Comparison of ENCODE assay signal across 41 cellular contexts in genomic region chr16:9406039-9406438, GRCh38.
"Had no signal": no experiment of that assay in that cellular context is flagged by ENCODE, and none has a peak within 500 bp of the region (broad histone marks: within the 10 kb centered on the region; RNA-seq: fewer than 3 reads in every experiment).

No MANE protein-coding gene starts in this region.

- DNase-seq: activated CD4-positive, alpha-beta memory T cell treated with anti-CD3 and anti-CD28 coated beads for 36 hours; activated CD4-positive, alpha-beta T cell treated with anti-CD3 and anti-CD28 coated beads for 1 hour; activated CD4-positive, alpha-beta T cell treated with anti-CD3 and anti-CD28 coated beads for 36 hours; activated CD4-positive, alpha-beta T cell treated with anti-CD3 and anti-CD28 coated beads for 48 hours; activated CD4-positive, alpha-beta T cell treated with anti-CD3 and anti-CD28 coated beads, Interleukin-2, amount 10 ng/mL, durations not matched to agents 7 days and 5 days; activated CD4-positive, alpha-beta T cell treated with anti-CD3 and anti-CD28 coated beads, Interleukin-2, amount 50 U/mL, for 4 hours; activated CD4-positive, CD25-positive, alpha-beta regulatory T cell; activated CD8-positive, alpha-beta memory T cell treated with anti-CD3 and anti-CD28 coated beads, Interleukin-2, amount 50 U/mL, for 4 hours; activated CD8-positive, alpha-beta T cell treated with anti-CD3 and anti-CD28 coated beads for 36 hours; activated effector memory CD4-positive, alpha-beta T cell treated with anti-CD3 and anti-CD28 coated beads, Interleukin-2, amount 50 U/mL, for 16 hours; activated gamma-delta T cell treated with Interleukin-2 at 50 U/mL for 16 hours; activated naive CD4-positive, alpha-beta T cell; activated naive CD4-positive, alpha-beta T cell treated with anti-CD3 and anti-CD28 coated beads for 36 hours; activated naive CD4-positive, alpha-beta T cell treated with anti-CD3 and anti-CD28 coated beads, Interleukin-2, amount 50 U/mL, for 16 hours; activated naive CD8-positive, alpha-beta T cell treated with anti-CD3 and anti-CD28 coated beads for 36 hours; activated T-cell treated with anti-CD3 and anti-CD28 coated beads for 4 hours; activated T-cell treated with anti-CD3 and anti-CD28 coated beads, Interleukin-2, amount 50 U/mL, for 1 hour; activated T-cell treated with anti-CD3 and anti-CD28 coated beads, Interleukin-2, amount 50 U/mL, for 4 hours; activated T-cell treated with anti-CD3 and anti-CD28 coated beads, Interleukin-2, amount 50 U/mL, for 72 hours; adrenal gland; amniotic stem cell; aorta; body of pancreas; caudate nucleus; cerebellar nuclear complex; T-helper 1 cell; T-helper 2 cell; T-helper 9 cell had no signal

- H3K4me3 Mint-ChIP-seq: activated CD4-positive, alpha-beta memory T cell treated with anti-CD3 and anti-CD28 coated beads for 36 hours; activated CD4-positive, alpha-beta T cell treated with anti-CD3 and anti-CD28 coated beads for 36 hours; activated CD4-positive, alpha-beta T cell treated with anti-CD3 and anti-CD28 coated beads, Interleukin-2, amount 10 ng/mL, durations not matched to agents 7 days and 5 days; activated CD8-positive, alpha-beta T cell treated with anti-CD3 and anti-CD28 coated beads for 36 hours; activated naive CD4-positive, alpha-beta T cell treated with anti-CD3 and anti-CD28 coated beads for 36 hours; activated naive CD8-positive, alpha-beta T cell treated with anti-CD3 and anti-CD28 coated beads for 36 hours; activated T-cell treated with anti-CD3 and anti-CD28 coated beads, Interleukin-2, amount 50 U/mL, for 4 hours; activated T-cell treated with anti-CD3 and anti-CD28 coated beads, Interleukin-2, amount 50 U/mL, for 72 hours; activated T-helper 1 cell treated with anti-CD3 and anti-CD28 coated beads, Interleukin-12 subunit alpha, Interleukin-12 subunit beta, Interleukin-2, Interleukin-4 antibody, amounts not matched to agents 30 ng/mL and 10 ng/mL and 1 ng/mL, durations not matched to agents 14 hours and 24 hours and 36 hours; activated T-helper 17 cell treated with anti-CD3 and anti-CD28 coated beads, Interleukin-2, amount 50 U/mL, for 72 hours; central memory CD8-positive, alpha-beta T cell; T-helper 1 cell treated with Interleukin-12 subunit alpha and Interleukin-12 subunit beta and Interleukin-4 antibody, amounts not matched to agents 30 μg/mL and 1 μg/mL, for 36 hours; T-helper 2 cell treated with Interferon-gamma antibody and Interleukin-4, amounts not matched to agents 5 μg/mL and 100 μg/mL, for 36 hours; WTC11 had no signal

- H3K9me3 ChIP-seq: adrenal gland, body of pancreas had no signal

- H3K27me3 Mint-ChIP-seq: activated CD4-positive, alpha-beta memory T cell treated with anti-CD3 and anti-CD28 coated beads for 36 hours; activated CD4-positive, alpha-beta T cell treated with anti-CD3 and anti-CD28 coated beads for 36 hours; activated CD4-positive, alpha-beta T cell treated with anti-CD3 and anti-CD28 coated beads, Interleukin-2, amount 10 ng/mL, durations not matched to agents 7 days and 5 days; activated naive CD8-positive, alpha-beta T cell treated with anti-CD3 and anti-CD28 coated beads for 36 hours; activated T-helper 17 cell treated with anti-CD3 and anti-CD28 coated beads, Interleukin-2, amount 50 U/mL, for 72 hours; central memory CD8-positive, alpha-beta T cell had no signal

- H3K4me1 Mint-ChIP-seq: activated CD4-positive, alpha-beta T cell treated with anti-CD3 and anti-CD28 coated beads for 36 hours; activated CD4-positive, alpha-beta T cell treated with anti-CD3 and anti-CD28 coated beads, Interleukin-2, amount 10 ng/mL, durations not matched to agents 7 days and 5 days; activated naive CD8-positive, alpha-beta T cell treated with anti-CD3 and anti-CD28 coated beads for 36 hours; activated T-helper 17 cell treated with anti-CD3 and anti-CD28 coated beads, Interleukin-2, amount 50 U/mL, for 72 hours; central memory CD8-positive, alpha-beta T cell had no signal

- H3K36me3 ChIP-seq: adrenal gland, cardiac muscle cell had no signal

- H3K4me1 ChIP-seq: adrenal gland, body of pancreas had no signal

- FAIRE-seq: astrocyte, bronchial epithelial cell, TTC549 had no signal

- H3K27ac Mint-ChIP-seq: activated CD4-positive, alpha-beta memory T cell treated with anti-CD3 and anti-CD28 coated beads for 36 hours; activated CD4-positive, alpha-beta T cell treated with anti-CD3 and anti-CD28 coated beads for 36 hours; activated CD4-positive, alpha-beta T cell treated with anti-CD3 and anti-CD28 coated beads, Interleukin-2, amount 10 ng/mL, durations not matched to agents 7 days and 5 days; activated CD8-positive, alpha-beta T cell treated with anti-CD3 and anti-CD28 coated beads for 36 hours; activated naive CD4-positive, alpha-beta T cell treated with anti-CD3 and anti-CD28 coated beads for 36 hours; activated naive CD4-positive, alpha-beta T cell treated with anti-CD3 and anti-CD28 coated beads, Interleukin-2, amount 50 U/mL, for 72 hours; activated naive CD8-positive, alpha-beta T cell treated with anti-CD3 and anti-CD28 coated beads for 36 hours; activated T-cell treated with anti-CD3 and anti-CD28 coated beads, Interleukin-2, amount 50 U/mL, for 72 hours; activated T-helper 1 cell treated with anti-CD3 and anti-CD28 coated beads, Interleukin-12 subunit alpha, Interleukin-12 subunit beta, Interleukin-2, Interleukin-4 antibody, amounts not matched to agents 30 ng/mL and 10 ng/mL and 1 ng/mL, durations not matched to agents 14 hours and 24 hours and 36 hours; activated T-helper 17 cell treated with anti-CD3 and anti-CD28 coated beads, Interleukin-2, amount 50 U/mL, for 72 hours; T-helper 1 cell treated with Interleukin-12 subunit alpha and Interleukin-12 subunit beta and Interleukin-4 antibody, amounts not matched to agents 30 μg/mL and 1 μg/mL, for 36 hours; T-helper 2 cell treated with Interferon-gamma antibody and Interleukin-4, amounts not matched to agents 5 μg/mL and 100 μg/mL, for 36 hours; WTC11 had no signal

- ATAC-seq: activated CD4-positive, alpha-beta T cell treated with anti-CD3 and anti-CD28 coated beads for 36 hours; activated CD4-positive, CD25-positive, alpha-beta regulatory T cell treated with anti-CD3 and anti-CD28 coated beads, Interleukin-2, amount 50 U/mL, for 24 hours; activated CD8-positive, alpha-beta T cell treated with anti-CD3 and anti-CD28 coated beads for 36 hours; activated naive CD4-positive, alpha-beta T cell treated with anti-CD3 and anti-CD28 coated beads, Interleukin-2, amount 50 U/mL, for 72 hours; activated T-cell treated with anti-CD3 and anti-CD28 coated beads, Interleukin-2, amount 50 U/mL, for 4 hours; activated T-cell treated with anti-CD3 and anti-CD28 coated beads, Interleukin-2, amount 50 U/mL, for 72 hours; activated T-helper 17 cell treated with anti-CD3 and anti-CD28 coated beads, Interleukin-2, amount 50 U/mL, for 72 hours; body of pancreas; WTC11 had no signal

- H3K9me3 Mint-ChIP-seq: activated CD4-positive, alpha-beta memory T cell treated with anti-CD3 and anti-CD28 coated beads for 36 hours; activated CD8-positive, alpha-beta T cell treated with anti-CD3 and anti-CD28 coated beads for 36 hours; activated naive CD4-positive, alpha-beta T cell treated with anti-CD3 and anti-CD28 coated beads for 36 hours; activated naive CD8-positive, alpha-beta T cell treated with anti-CD3 and anti-CD28 coated beads for 36 hours; activated T-cell treated with anti-CD3 and anti-CD28 coated beads, Interleukin-2, amount 50 U/mL, for 4 hours; activated T-helper 1 cell treated with anti-CD3 and anti-CD28 coated beads, Interleukin-12 subunit alpha, Interleukin-12 subunit beta, Interleukin-2, Interleukin-4 antibody, amounts not matched to agents 30 ng/mL and 10 ng/mL and 1 ng/mL, durations not matched to agents 14 hours and 24 hours and 36 hours; WTC11 had no signal

- H3K4me3 ChIP-seq: adrenal gland, body of pancreas, cardiac muscle cell had no signal

- H3K27ac ChIP-seq: adrenal gland, body of pancreas, cardiac muscle cell, VCaP had no signal

- H3K36me3 Mint-ChIP-seq: activated CD4-positive, alpha-beta memory T cell treated with anti-CD3 and anti-CD28 coated beads for 36 hours; activated naive CD4-positive, alpha-beta T cell treated with anti-CD3 and anti-CD28 coated beads, Interleukin-2, amount 50 U/mL, for 72 hours; activated naive CD8-positive, alpha-beta T cell treated with anti-CD3 and anti-CD28 coated beads for 36 hours; WTC11 had no signal

- H3K27me3 ChIP-seq: adrenal gland, body of pancreas, cardiac muscle cell had no signal
